1 cellular context compared by ENCODE assay signal in genomic region chr17:50424246-50425000, GRCh38.
TF ChIP-seq lines count a peak whose summit lies in the region.

No MANE protein-coding gene starts in this region.

TF ChIP-seq in HEK293T, 16 proteins besides CTCF, POLR2A, EP300 and RAD21:
- TF ChIP-seq, protein P1, sequence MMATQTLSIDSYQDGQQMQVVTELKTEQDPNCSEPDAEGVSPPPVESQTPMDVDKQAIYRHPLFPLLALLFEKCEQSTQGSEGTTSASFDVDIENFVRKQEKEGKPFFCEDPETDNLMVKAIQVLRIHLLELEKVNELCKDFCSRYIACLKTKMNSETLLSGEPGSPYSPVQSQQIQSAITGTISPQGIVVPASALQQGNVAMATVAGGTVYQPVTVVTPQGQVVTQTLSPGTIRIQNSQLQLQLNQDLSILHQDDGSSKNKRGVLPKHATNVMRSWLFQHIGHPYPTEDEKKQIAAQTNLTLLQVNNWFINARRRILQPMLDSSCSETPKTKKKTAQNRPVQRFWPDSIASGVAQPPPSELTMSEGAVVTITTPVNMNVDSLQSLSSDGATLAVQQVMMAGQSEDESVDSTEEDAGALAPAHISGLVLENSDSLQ (IDR thresholded peaks at IDR 0.05): no peak
- TF ChIP-seq SUZ12 (IDR thresholded peaks at IDR 0.05) (no peak), HDGF (IDR thresholded peaks at IDR 0.05; ENCODE audit: borderline replicate concordance) (no peak), L3MBTL2 (conservative IDR thresholded peaks at IDR 0.05) (no peak), BHLHE40 (IDR thresholded peaks at IDR 0.05; ENCODE audit: borderline replicate concordance) (no peak), SP1 (IDR thresholded peaks at IDR 0.05) (no peak), LEF1 (IDR thresholded peaks at IDR 0.05; ENCODE audit: borderline replicate concordance) (no peak), ARNT (IDR thresholded peaks at IDR 0.05) (no peak), CTBP1 (IDR thresholded peaks at IDR 0.05; ENCODE audit: borderline replicate concordance) (no peak), ELF4 (IDR thresholded peaks at IDR 0.05) (no peak), FOXK2 (IDR thresholded peaks at IDR 0.05) (no peak), TARDBP (IDR thresholded peaks at IDR 0.05) (no peak), NFRKB (IDR thresholded peaks at IDR 0.05) (no peak), FOXA1 (IDR thresholded peaks at IDR 0.05) (no peak), FOXM1 (IDR thresholded peaks at IDR 0.05; ENCODE audit: borderline replicate concordance) (no peak), ZNF384 (IDR thresholded peaks at IDR 0.05) (no peak)
